Comparison of ENCODE assay signal across 18 cellular contexts in the genomic region with DNA sequence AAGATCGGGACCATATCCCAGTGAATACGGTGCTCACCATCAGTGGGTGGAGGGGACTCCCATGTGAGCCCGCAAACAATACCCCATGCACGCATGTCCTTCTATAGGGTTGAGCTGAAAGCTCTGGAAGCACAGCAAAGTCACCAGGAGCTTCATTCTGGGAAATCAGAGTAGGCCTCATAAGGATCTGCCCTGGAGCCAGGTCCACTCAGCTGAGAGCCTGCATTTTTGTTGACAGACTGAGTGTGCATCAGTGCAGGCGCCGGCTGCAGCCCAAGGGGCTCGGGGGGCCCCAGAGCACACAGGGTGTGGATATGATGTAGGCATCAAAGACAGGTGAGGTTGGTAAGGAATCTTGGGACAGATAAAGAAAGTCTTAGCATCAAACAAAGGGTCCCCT.
"Had no signal": no experiment of that assay in that cellular context is flagged by ENCODE, and none has a peak within 500 bp of the region (broad histone marks: within the 10 kb centered on the region; RNA-seq: fewer than 3 reads in every experiment).

No MANE protein-coding gene starts in this region.

- ATAC-seq: foreskin keratinocyte, gastroesophageal sphincter, heart left ventricle, left ventricle myocardium superior had no signal

- H3K4me2 ChIP-seq: hepatocyte had no signal

- H3K27ac ChIP-seq: esophagus muscularis mucosa, foreskin keratinocyte, gastroesophageal sphincter, heart left ventricle, hepatocyte, left lung had no signal

- DNase-seq: cerebellar nuclear complex; cortex of kidney; effector CD4-positive, alpha-beta T cell; effector memory CD4-positive, alpha-beta T cell; foreskin keratinocyte; heart left ventricle; hypothalamus; immature natural killer cell; left lung; left ventricle myocardium superior; mammary epithelial cell; midbrain had no signal

- H3K36me3 Mint-ChIP-seq: immature natural killer cell, memory B cell had no signal

- H3K27ac Mint-ChIP-seq: immature natural killer cell, memory B cell had no signal

- H3K79me2 ChIP-seq: hepatocyte had no signal

- H3K4me1 Mint-ChIP-seq: immature natural killer cell, memory B cell had no signal

- H3K4me3 ChIP-seq: esophagus muscularis mucosa, gastroesophageal sphincter, heart left ventricle, hepatocyte, left lung, lung had no signal

- H3K9me3 ChIP-seq: esophagus muscularis mucosa, gastroesophageal sphincter, heart left ventricle, left lung had no signal

- H3K27me3 ChIP-seq: esophagus muscularis mucosa, foreskin keratinocyte, gastroesophageal sphincter, heart left ventricle, hepatocyte, left lung had no signal

- H3K9me3 Mint-ChIP-seq: dendritic cell treated with granulocyte-macrophage colony-stimulating factor and Interleukin-4, amounts not matched to agents 40 ng/mL and 50 ng/mL, for 4 days; immature natural killer cell had no signal

- H2AFZ ChIP-seq: hepatocyte had no signal

- H3K4me3 Mint-ChIP-seq: dendritic cell treated with granulocyte-macrophage colony-stimulating factor and Interleukin-4, amounts not matched to agents 40 ng/mL and 50 ng/mL, for 4 days; immature natural killer cell; memory B cell had no signal

- H3K36me3 ChIP-seq: esophagus muscularis mucosa, gastroesophageal sphincter, heart left ventricle, left lung had no signal
